In the genomic region with DNA sequence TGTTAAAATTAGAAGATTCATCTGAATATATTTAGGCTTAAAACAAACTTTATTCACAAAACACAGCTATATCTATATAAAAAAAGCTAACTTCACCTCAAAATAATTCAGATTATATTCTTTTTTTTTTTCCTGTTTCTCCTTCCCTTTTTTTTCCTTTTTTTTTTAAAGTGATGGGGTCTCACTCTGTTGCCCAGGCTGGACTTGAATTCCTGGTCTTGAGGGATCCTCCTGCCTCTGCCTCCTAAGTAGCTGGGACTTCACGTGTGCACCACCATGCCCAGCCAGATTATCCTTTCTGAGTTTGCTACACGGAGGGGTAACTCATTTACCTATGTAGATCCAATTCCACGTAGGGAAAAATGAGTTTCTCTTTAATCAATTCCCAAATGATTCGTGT, we compare ENCODE assay signal across 2 cellular contexts.
TF ChIP-seq lines count a peak whose summit lies in the region.

No MANE protein-coding gene starts in this region.

TF ChIP-seq in A549, 52 proteins besides CTCF, POLR2A, EP300 and RAD21:
- TF ChIP-seq MAFK (IDR thresholded peaks at IDR 0.05; ENCODE audit: partially characterized antibody) (no peak), GATA3 (IDR thresholded peaks at IDR 0.05; ENCODE audit: borderline replicate concordance) (no peak)

TF ChIP-seq in liver, 16 proteins besides CTCF, POLR2A, EP300 and RAD21:
- TF ChIP-seq SP1 (IDR thresholded peaks at IDR 0.05) (no peak), NR2F2 (IDR thresholded peaks at IDR 0.05) (no peak), HNF4A (conservative IDR thresholded peaks at IDR 0.05) (no peak), FOXA1 (IDR thresholded peaks at IDR 0.05) (no peak), HNF4G (IDR thresholded peaks at IDR 0.05) (no peak), GABPA (IDR thresholded peaks at IDR 0.05 in 1 of 2, conservative IDR thresholded peaks at IDR 0.05 in 1 of 2) (no peak), FOXA2 (IDR thresholded peaks at IDR 0.05) (no peak)
- TF ChIP-seq, protein P1, sequence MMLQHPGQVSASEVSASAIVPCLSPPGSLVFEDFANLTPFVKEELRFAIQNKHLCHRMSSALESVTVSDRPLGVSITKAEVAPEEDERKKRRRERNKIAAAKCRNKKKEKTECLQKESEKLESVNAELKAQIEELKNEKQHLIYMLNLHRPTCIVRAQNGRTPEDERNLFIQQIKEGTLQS (IDR thresholded peaks at IDR 0.05): no peak
- TF ChIP-seq, protein P2, sequence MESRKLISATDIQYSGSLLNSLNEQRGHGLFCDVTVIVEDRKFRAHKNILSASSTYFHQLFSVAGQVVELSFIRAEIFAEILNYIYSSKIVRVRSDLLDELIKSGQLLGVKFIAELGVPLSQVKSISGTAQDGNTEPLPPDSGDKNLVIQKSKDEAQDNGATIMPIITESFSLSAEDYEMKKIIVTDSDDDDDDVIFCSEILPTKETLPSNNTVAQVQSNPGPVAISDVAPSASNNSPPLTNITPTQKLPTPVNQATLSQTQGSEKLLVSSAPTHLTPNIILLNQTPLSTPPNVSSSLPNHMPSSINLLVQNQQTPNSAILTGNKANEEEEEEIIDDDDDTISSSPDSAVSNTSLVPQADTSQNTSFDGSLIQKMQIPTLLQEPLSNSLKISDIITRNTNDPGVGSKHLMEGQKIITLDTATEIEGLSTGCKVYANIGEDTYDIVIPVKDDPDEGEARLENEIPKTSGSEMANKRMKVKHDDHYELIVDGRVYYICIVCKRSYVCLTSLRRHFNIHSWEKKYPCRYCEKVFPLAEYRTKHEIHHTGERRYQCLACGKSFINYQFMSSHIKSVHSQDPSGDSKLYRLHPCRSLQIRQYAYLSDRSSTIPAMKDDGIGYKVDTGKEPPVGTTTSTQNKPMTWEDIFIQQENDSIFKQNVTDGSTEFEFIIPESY (IDR thresholded peaks at IDR 0.05): no peak
- TF ChIP-seq, protein P3, sequence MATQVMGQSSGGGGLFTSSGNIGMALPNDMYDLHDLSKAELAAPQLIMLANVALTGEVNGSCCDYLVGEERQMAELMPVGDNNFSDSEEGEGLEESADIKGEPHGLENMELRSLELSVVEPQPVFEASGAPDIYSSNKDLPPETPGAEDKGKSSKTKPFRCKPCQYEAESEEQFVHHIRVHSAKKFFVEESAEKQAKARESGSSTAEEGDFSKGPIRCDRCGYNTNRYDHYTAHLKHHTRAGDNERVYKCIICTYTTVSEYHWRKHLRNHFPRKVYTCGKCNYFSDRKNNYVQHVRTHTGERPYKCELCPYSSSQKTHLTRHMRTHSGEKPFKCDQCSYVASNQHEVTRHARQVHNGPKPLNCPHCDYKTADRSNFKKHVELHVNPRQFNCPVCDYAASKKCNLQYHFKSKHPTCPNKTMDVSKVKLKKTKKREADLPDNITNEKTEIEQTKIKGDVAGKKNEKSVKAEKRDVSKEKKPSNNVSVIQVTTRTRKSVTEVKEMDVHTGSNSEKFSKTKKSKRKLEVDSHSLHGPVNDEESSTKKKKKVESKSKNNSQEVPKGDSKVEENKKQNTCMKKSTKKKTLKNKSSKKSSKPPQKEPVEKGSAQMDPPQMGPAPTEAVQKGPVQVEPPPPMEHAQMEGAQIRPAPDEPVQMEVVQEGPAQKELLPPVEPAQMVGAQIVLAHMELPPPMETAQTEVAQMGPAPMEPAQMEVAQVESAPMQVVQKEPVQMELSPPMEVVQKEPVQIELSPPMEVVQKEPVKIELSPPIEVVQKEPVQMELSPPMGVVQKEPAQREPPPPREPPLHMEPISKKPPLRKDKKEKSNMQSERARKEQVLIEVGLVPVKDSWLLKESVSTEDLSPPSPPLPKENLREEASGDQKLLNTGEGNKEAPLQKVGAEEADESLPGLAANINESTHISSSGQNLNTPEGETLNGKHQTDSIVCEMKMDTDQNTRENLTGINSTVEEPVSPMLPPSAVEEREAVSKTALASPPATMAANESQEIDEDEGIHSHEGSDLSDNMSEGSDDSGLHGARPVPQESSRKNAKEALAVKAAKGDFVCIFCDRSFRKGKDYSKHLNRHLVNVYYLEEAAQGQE (IDR thresholded peaks at IDR 0.05): no peak
TF ChIP-seq in liver: peak in this region for 0.
